9 cellular contexts compared by ENCODE assay signal in the genomic region with DNA sequence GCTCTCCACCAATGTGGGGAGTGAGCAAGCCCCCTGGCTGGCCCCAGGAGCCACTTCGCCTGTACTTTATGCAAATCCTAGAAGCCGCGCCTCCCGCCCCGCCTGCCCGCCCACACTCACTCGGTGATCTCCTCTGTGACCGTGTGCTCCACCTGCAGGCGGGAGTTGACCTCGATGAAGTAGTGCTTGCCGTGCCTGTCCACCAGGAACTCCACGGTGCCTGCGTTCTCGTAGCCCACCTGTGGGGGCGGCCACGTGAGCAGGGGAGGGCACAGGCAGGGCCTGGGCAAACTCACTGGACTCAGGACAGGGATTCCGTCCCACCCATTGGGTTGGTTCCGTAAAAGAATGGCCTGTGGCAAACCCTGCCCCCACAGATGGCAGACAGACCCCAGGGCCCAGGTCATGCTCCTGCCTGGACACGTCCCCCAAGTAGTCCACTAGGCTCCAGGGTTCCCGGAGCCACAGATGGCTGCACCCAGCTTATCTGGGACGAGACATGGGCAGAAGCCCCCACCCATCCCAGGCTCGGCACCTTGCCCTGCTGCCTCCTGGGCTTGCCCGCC. TPM values are rescaled to one million over a fixed set of nuclear protein-coding genes. Genes with fewer than 3 reads are reported as not detected.
DNase-seq lines count a peak whose midpoint lies in the region; ATAC-seq and TF ChIP-seq lines count a peak whose summit lies in the region.
"Had no signal": no experiment of that assay in that cellular context is flagged by ENCODE, and none has a peak within 500 bp of the region (broad histone marks: within the 10 kb centered on the region; RNA-seq: fewer than 3 reads in every experiment).

No MANE protein-coding gene starts in this region.

- no peak overlapping the region for H3K4me2 ChIP-seq in hepatocyte

- no peak overlapping the region for H3K27ac ChIP-seq in hepatocyte

- 46% methylated on average over 23 of the region's 23 CpGs for WGBS in hepatocyte (ENCODE audit: low lambda C conversion rate, missing lambda C conversion rate)

- TF ChIP-seq CTCF in hepatocyte (IDR thresholded peaks at IDR 0.05; ENCODE audit: poor library complexity): peak; percentile 37

- in situ Hi-C loops in G401 (cut with HindIII; ENCODE audit: low sequenced_read_pairs): no loop called here

- H4K20me1 ChIP-seq in hepatocyte (ENCODE audit: insufficient read depth, poor library complexity, severe bottlenecking): no peaks in the 10 kb centered on the region

- H3K36me3 ChIP-seq in hepatocyte (replicated peaks; ENCODE audit: insufficient read depth, low read depth): no peaks in the 10 kb centered on the region

- no peaks in the 10 kb centered on the region for H3K79me2 ChIP-seq in hepatocyte

- H3K9me3 ChIP-seq in hepatocyte (ENCODE audit: low read depth): no peaks in the 10 kb centered on the region

- DNase-seq in Daoy (ENCODE audit: low read depth) (peak; percentile 51), NCI-H526 treated with DMSO at 0.1 percent for 48 hours (lab: John Stamatoyannopoulos, UW) (peak; percentile 84), hepatocyte (ENCODE audit: low spot score) (peak; percentile 76), pons (ENCODE audit: low spot score) (no peak), G401 (ENCODE audit: low spot score) (no peak)
- DNase-seq in activated CD8-positive, alpha-beta memory T cell treated with anti-CD3 and anti-CD28 coated beads, Interleukin-2, amount 50 U/mL, for 24 hours (ENCODE audit: extremely low read depth): peak; percentile 47
- peak; percentile 49 for DNase-seq in stimulated activated CD8-positive, alpha-beta memory T cell treated with anti-CD3 and anti-CD28 coated beads, Interleukin-12 subunit alpha, Interleukin-12 subunit beta, amount 100 ng/mL, for 24 hours (ENCODE audit: extremely low read depth)
- DNase-seq: left cardiac atrium had no signal

- H2AFZ ChIP-seq in hepatocyte: no peak overlapping the region

- no peaks in the 10 kb centered on the region for H3K4me1 ChIP-seq in hepatocyte (ENCODE audit: insufficient read depth)

- H3K27me3 ChIP-seq in hepatocyte: no peaks in the 10 kb centered on the region

- H3K9me2 ChIP-seq in hepatocyte (replicated peaks; ENCODE audit: insufficient read depth): no peaks in the 10 kb centered on the region

- peak; percentile 64 for ATAC-seq in GM21825 (IDR thresholded peaks at IDR 0.05; ENCODE audit: unreplicated experiment)

- H3K4me3 ChIP-seq in hepatocyte: no peak overlapping the region

RNA-seq across cellular contexts. Expression of gene LRFN4, which starts 11.9 kb away (rescaled TPM):
- total RNA-seq in Daoy (2014; rRNA removed; shearing (Covaris generic)): 21.5 and 23.9 TPM in 2 replicates
- total RNA-seq in hepatocyte: 12.5 and 15.8 TPM in 2 replicates
- 14.3 and 30.2 TPM in 2 replicates for polyA plus RNA-seq in hepatocyte
- total RNA-seq in G401 (2014; rRNA removed; shearing (Covaris generic)): 48.4 and 67.5 TPM in 2 replicates

RNA-seq across cellular contexts. Expression of gene RCE1, which starts 25.6 kb away (rescaled TPM):
- 21.3 and 24.2 TPM in 2 replicates for total RNA-seq in Daoy (2014; rRNA removed; shearing (Covaris generic))
- total RNA-seq in hepatocyte: 19.8 and 27.0 TPM in 2 replicates
- polyA plus RNA-seq in hepatocyte: 41.4 and 42.2 TPM in 2 replicates
- 32.7 and 40.2 TPM in 2 replicates for total RNA-seq in G401 (2014; rRNA removed; shearing (Covaris generic))

Comparison
In these comparisons a context has a peak if more than half of its experiments do, and no peak if none do; other contexts are left out.
1. DNase-seq: peak in Daoy (single experiment), NCI-H526 treated with DMSO at 0.1 percent for 48 hours (single experiment), activated CD8-positive, alpha-beta memory T cell treated with anti-CD3 and anti-CD28 coated beads, Interleukin-2, amount 50 U/mL, for 24 hours (single experiment), hepatocyte (single experiment) and stimulated activated CD8-positive, alpha-beta memory T cell treated with anti-CD3 and anti-CD28 coated beads, Interleukin-12 subunit alpha, Interleukin-12 subunit beta, amount 100 ng/mL, for 24 hours (single experiment); none in pons (single experiment) and G401 (single experiment).